Comparison of ENCODE assay signal across 8 cellular contexts in genomic region chr6:145633981-145634627, GRCh38.
DNase-seq lines count a peak whose midpoint lies in the region; ATAC-seq lines count a peak whose summit lies in the region.

No MANE protein-coding gene starts in this region.

- H3K27ac ChIP-seq in effector memory CD4-positive, alpha-beta T cell (ENCODE audit: insufficient read depth, low read length, poor library complexity, severe bottlenecking) = no peak overlapping the region
- no peak overlapping the region for H3K27ac ChIP-seq in mesenchymal stem cell (ENCODE audit: low read length, poor library complexity, severe bottlenecking)

- 59% methylated on average over 11 of the region's 11 CpGs for WGBS in mesenchymal stem cell

- H3K4me2 ChIP-seq in mesenchymal stem cell (ENCODE audit: low read length, poor library complexity, severe bottlenecking) = no peak overlapping the region

- H3K36me3 ChIP-seq in effector memory CD4-positive, alpha-beta T cell (ENCODE audit: control insufficient read depth, insufficient read depth, low read length) = no peaks in the 10 kb centered on the region
- H3K36me3 ChIP-seq in mesenchymal stem cell (ENCODE audit: control insufficient read depth in 1 of 2, insufficient read depth in 2 of 2, low read depth in 1 of 2, low read length in 2 of 2) = no peaks in the 10 kb centered on the region

- H3K14ac ChIP-seq in mesenchymal stem cell (ENCODE audit: low read length in 2 of 2) = peak overlapping the region in 1 of 2 experiments; percentile 4

- H2AFZ ChIP-seq in mesenchymal stem cell (ENCODE audit: low read depth, low read length) = no peak overlapping the region

- H4K8ac ChIP-seq in mesenchymal stem cell (ENCODE audit: low read length) = no peak overlapping the region

- ATAC-seq in GM19452 (IDR thresholded peaks at IDR 0.05; ENCODE audit: unreplicated experiment) (peak; percentile 89), HG03520 (IDR thresholded peaks at IDR 0.05; ENCODE audit: unreplicated experiment) (peak; percentile 90)

- no peak overlapping the region for H3K4me3 ChIP-seq in effector memory CD4-positive, alpha-beta T cell (ENCODE audit: insufficient read depth, low read depth, low read length, poor library complexity, severe bottlenecking)
- no peak overlapping the region for H3K4me3 ChIP-seq in mesenchymal stem cell (ENCODE audit: insufficient read depth in 1 of 2, low read depth in 1 of 2, low read length in 2 of 2)

- no peaks in the 10 kb centered on the region for H3K79me1 ChIP-seq in mesenchymal stem cell (replicated peaks; ENCODE audit: low read length, poor library complexity, severe bottlenecking)

- no peak overlapping the region for H2AK5ac ChIP-seq in mesenchymal stem cell (ENCODE audit: low read length, severe bottlenecking)

- no peak overlapping the region for H2BK12ac ChIP-seq in mesenchymal stem cell (ENCODE audit: low read length in 2 of 2)

- no peak overlapping the region for H2BK5ac ChIP-seq in mesenchymal stem cell (ENCODE audit: low read depth, low read length, poor library complexity, severe bottlenecking)

- no peaks in the 10 kb centered on the region for H3K27me3 ChIP-seq in effector memory CD4-positive, alpha-beta T cell (replicated peaks; ENCODE audit: control insufficient read depth, insufficient read depth, low read length, poor library complexity, severe bottlenecking)
- H3K27me3 ChIP-seq in mesenchymal stem cell (ENCODE audit: control insufficient read depth in 1 of 2, insufficient read depth in 1 of 2, low read length in 2 of 2) = no peaks in the 10 kb centered on the region

- H4K91ac ChIP-seq in mesenchymal stem cell (ENCODE audit: low read length) = no peak overlapping the region

- H3K9me3 ChIP-seq in effector memory CD4-positive, alpha-beta T cell (ENCODE audit: control insufficient read depth, low read length) = no peaks in the 10 kb centered on the region
- H3K9me3 ChIP-seq in mesenchymal stem cell (ENCODE audit: control insufficient read depth, low read length) = no peaks in the 10 kb centered on the region

- no peaks in the 10 kb centered on the region for H3K4me1 ChIP-seq in effector memory CD4-positive, alpha-beta T cell (ENCODE audit: control insufficient read depth, insufficient read depth, low read length, poor library complexity, severe bottlenecking)
- peaks cover 2% of the 10 kb centered on the region for H3K4me1 ChIP-seq in mesenchymal stem cell (ENCODE audit: control insufficient read depth, insufficient read depth, low read depth, low read length)

- no peak overlapping the region for H3K4ac ChIP-seq in mesenchymal stem cell (ENCODE audit: low read depth in 1 of 2, low read length in 2 of 2)

- H2BK120ac ChIP-seq in mesenchymal stem cell (ENCODE audit: low read depth, low read length) = no peak overlapping the region

- H2BK15ac ChIP-seq in mesenchymal stem cell (ENCODE audit: low read depth, poor library complexity, severe bottlenecking) = no peak overlapping the region

- no peak overlapping the region for H3K18ac ChIP-seq in mesenchymal stem cell (ENCODE audit: low read depth in 1 of 2, low read length in 2 of 2)

- DNase-seq in COLO668 (lab: John Stamatoyannopoulos, UW; ENCODE audit: unreplicated experiment) = peak; percentile 81
- DNase-seq in NCI-H748 (lab: John Stamatoyannopoulos, UW; ENCODE audit: unreplicated experiment) = peak; percentile 83
- peak; percentile 90 for DNase-seq in activated CD4-positive, alpha-beta T cell treated with anti-CD3 and anti-CD28 coated beads, Interleukin-2, amount 50 U/mL, for 48 hours
- DNase-seq in effector memory CD4-positive, alpha-beta T cell = peak; percentile 27 to 62 (median 32)
- peak; percentile 75 for DNase-seq in mesenchymal stem cell
- DNase-seq in stimulated activated CD8-positive, alpha-beta memory T cell treated with anti-CD3 and anti-CD28 coated beads, Interleukin-2, amount 100 ng/mL, for 48 hours (ENCODE audit: low read depth in 2 of 2) = peak; percentile 73 to 76

- no peak overlapping the region for H3K23ac ChIP-seq in mesenchymal stem cell (ENCODE audit: low read length in 2 of 2)

- H3K9ac ChIP-seq in mesenchymal stem cell (ENCODE audit: low read length) = no peak overlapping the region

Comparison
In these comparisons a context has a peak if more than half of its experiments do, and no peak if none do; other contexts are left out.
1. DNase-seq: peak in every context shown above with its lines; median percentile 90 in activated CD4-positive, alpha-beta T cell treated with anti-CD3 and anti-CD28 coated beads, Interleukin-2, amount 50 U/mL, for 48 hours; 83 in NCI-H748; 81 in COLO668; 75 in mesenchymal stem cell; 74 in stimulated activated CD8-positive, alpha-beta memory T cell treated with anti-CD3 and anti-CD28 coated beads, Interleukin-2, amount 100 ng/mL, for 48 hours; 32 in effector memory CD4-positive, alpha-beta T cell.